In the genomic region with DNA sequence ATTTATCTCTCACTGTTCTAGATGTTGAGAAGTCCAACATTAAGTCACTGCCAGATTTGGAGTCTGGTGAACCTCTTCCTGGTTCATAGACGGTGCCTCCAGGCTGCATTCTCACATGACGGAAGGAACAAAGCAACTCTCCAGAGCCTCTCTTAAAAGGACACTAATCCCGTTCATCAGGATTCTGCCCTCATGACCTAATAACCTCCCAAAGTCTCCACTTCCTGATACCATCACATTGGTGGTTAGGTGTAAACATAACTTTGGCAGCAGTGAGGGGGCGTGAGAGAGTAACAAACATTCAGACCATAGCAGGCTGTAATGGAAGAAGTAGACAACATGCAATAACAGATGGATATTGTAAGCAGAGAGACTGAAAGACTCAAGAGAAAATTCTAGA, we compare ENCODE assay signal across 35 cellular contexts.
DNase-seq lines count a peak whose midpoint lies in the region; ATAC-seq lines count a peak whose summit lies in the region.
"Had no signal": no experiment of that assay in that cellular context is flagged by ENCODE, and none has a peak within 500 bp of the region (broad histone marks: within the 10 kb centered on the region; RNA-seq: fewer than 3 reads in every experiment).

No MANE protein-coding gene starts in this region.

- H3K27ac Mint-ChIP-seq in immature natural killer cell, result no peak overlapping the region
- H3K27ac Mint-ChIP-seq in naive thymus-derived CD4-positive, alpha-beta T cell, result no peak overlapping the region
- H3K27ac Mint-ChIP-seq: activated B cell treated with CpG ODN at 0.5 μM for 24 hours; activated naive CD8-positive, alpha-beta T cell treated with anti-CD3 and anti-CD28 coated beads for 36 hours; activated T-cell treated with anti-CD3 and anti-CD28 coated beads, Interleukin-2, amount 50 U/mL, for 24 hours; CD14-positive monocyte; nephron; T-cell had no signal

- H3K27ac ChIP-seq in naive thymus-derived CD4-positive, alpha-beta T cell (ENCODE audit: low read depth, low read length), result no peak overlapping the region
- H3K27ac ChIP-seq: ascending aorta, GM23248, pancreas, SJSA1, upper lobe of left lung had no signal

- no peak overlapping the region for H3K4me3 ChIP-seq in naive thymus-derived CD4-positive, alpha-beta T cell (ENCODE audit: low read length)
- H3K4me3 ChIP-seq: ascending aorta, GM23248, lung, pancreas, SJSA1, upper lobe of left lung had no signal

- ATAC-seq in naive thymus-derived CD4-positive, alpha-beta T cell, result no peak
- ATAC-seq: esophagus mucosa, Panc1, pancreas, T-cell had no signal

- H3K9me3 Mint-ChIP-seq in immature natural killer cell, result peaks cover 3 to 35% (median 9%) of the 10 kb centered on the region in 6 donors
- H3K9me3 Mint-ChIP-seq in naive thymus-derived CD4-positive, alpha-beta T cell, result peaks cover 0 to 26% (median 3%) of the 10 kb centered on the region in 11 donors

- no peaks in the 10 kb centered on the region for H3K4me1 Mint-ChIP-seq in immature natural killer cell
- H3K4me1 Mint-ChIP-seq in naive thymus-derived CD4-positive, alpha-beta T cell, result no peaks in the 10 kb centered on the region
- H3K4me1 Mint-ChIP-seq: activated B cell treated with CpG ODN at 0.5 μM for 24 hours; activated naive CD8-positive, alpha-beta T cell treated with anti-CD3 and anti-CD28 coated beads for 36 hours; CD14-positive monocyte; nephron; T-cell had no signal

- POLR2A ChIA-PET in naive thymus-derived CD4-positive, alpha-beta T cell (lab: Charles Lee), result no interaction called here

- H3K9me3 ChIP-seq in naive thymus-derived CD4-positive, alpha-beta T cell (ENCODE audit: control insufficient read depth in 2 of 3, low read length in 3 of 3), result no peaks in the 10 kb centered on the region
- H3K9me3 ChIP-seq: ascending aorta, pancreas, SJSA1, upper lobe of left lung had no signal

- H3K27me3 Mint-ChIP-seq in immature natural killer cell (ENCODE audit: low read depth in 3 of 3), result no peaks in the 10 kb centered on the region
- no peaks in the 10 kb centered on the region for H3K27me3 Mint-ChIP-seq in naive thymus-derived CD4-positive, alpha-beta T cell
- H3K27me3 Mint-ChIP-seq: activated B cell treated with CpG ODN at 0.5 μM for 24 hours; activated naive CD8-positive, alpha-beta T cell treated with anti-CD3 and anti-CD28 coated beads for 36 hours; activated T-cell treated with anti-CD3 and anti-CD28 coated beads, Interleukin-2, amount 50 U/mL, for 24 hours; T-cell had no signal

- CTCF ChIA-PET in naive thymus-derived CD4-positive, alpha-beta T cell (lab: Charles Lee), result no interaction called here

- no peaks in the 10 kb centered on the region for H3K27me3 ChIP-seq in naive thymus-derived CD4-positive, alpha-beta T cell (ENCODE audit: control insufficient read depth in 2 of 2, insufficient read depth in 2 of 2, low read length in 2 of 2)
- H3K27me3 ChIP-seq: ascending aorta, pancreas, SJSA1, upper lobe of left lung had no signal

- intact Hi-C loops in naive thymus-derived CD4-positive, alpha-beta T cell (cut with micrococcal nuclease), result no loop called here

- in situ Hi-C loops in SK-MEL-5 (cut with HindIII; ENCODE audit: low pct_unique_long_range_greater_than_20kb, low sequenced_read_pairs), result no loop called here

- no peaks in the 10 kb centered on the region for H3K4me1 ChIP-seq in naive thymus-derived CD4-positive, alpha-beta T cell (ENCODE audit: control insufficient read depth in 2 of 2, insufficient read depth in 2 of 2, low read length in 2 of 2)
- H3K4me1 ChIP-seq: ascending aorta, pancreas, SJSA1, upper lobe of left lung had no signal

- DNase-seq in SIG-M5 treated with dmso at 0.1 percent for 504 hours (lab: John Stamatoyannopoulos, UW; ENCODE audit: unreplicated experiment), result peak; percentile 4
- DNase-seq in SIG-M5 (lab: John Stamatoyannopoulos, UW), result no peak
- peak; percentile 57 for DNase-seq in SK-MEL-5 (ENCODE audit: low read depth, low spot score)
- peak; percentile 3 for DNase-seq in iPS DF 19.7 (ENCODE audit: low read depth, low spot score)
- DNase-seq in RPMI8226, result no peak
- no peak for DNase-seq in immature natural killer cell
- no peak for DNase-seq in naive thymus-derived CD4-positive, alpha-beta T cell
- DNase-seq in dermis blood vessel endothelial cell, result no peak
- DNase-seq: activated B cell treated with CpG ODN at 0.5 μM for 24 hours; activated CD4-positive, alpha-beta T cell treated with anti-CD3 and anti-CD28 coated beads, Interleukin-2, amount 50 U/mL, for 1 hour; activated gamma-delta T cell; activated naive CD8-positive, alpha-beta T cell treated with anti-CD3 and anti-CD28 coated beads for 36 hours; activated T-cell treated with anti-CD3 and anti-CD28 coated beads, Interleukin-2, amount 50 U/mL, for 24 hours; caudate nucleus; GM23248; head of caudate nucleus; KBM-7; MM.1S; NCI-H1417; NCI-H2081; NCI-H226; NCI-H69; pancreas; retina; small intestine; stimulated activated naive CD4-positive, alpha-beta T cell; T-cell; upper lobe of left lung had no signal

- no peaks in the 10 kb centered on the region for H3K36me3 ChIP-seq in naive thymus-derived CD4-positive, alpha-beta T cell (ENCODE audit: control insufficient read depth in 2 of 3, insufficient read depth in 3 of 3, low read length in 3 of 3)
- H3K36me3 ChIP-seq: ascending aorta, pancreas, SJSA1, upper lobe of left lung had no signal

- no peak overlapping the region for H3K4me3 Mint-ChIP-seq in immature natural killer cell
- no peak overlapping the region for H3K4me3 Mint-ChIP-seq in naive thymus-derived CD4-positive, alpha-beta T cell
- H3K4me3 Mint-ChIP-seq: activated B cell treated with CpG ODN at 0.5 μM for 24 hours; activated naive CD8-positive, alpha-beta T cell treated with anti-CD3 and anti-CD28 coated beads for 36 hours; activated T-cell treated with anti-CD3 and anti-CD28 coated beads, Interleukin-2, amount 50 U/mL, for 24 hours; CD14-positive monocyte; nephron; T-cell had no signal

- peaks cover 0 to 2% (median 2%) of the 10 kb centered on the region in 3 donors for H3K36me3 Mint-ChIP-seq in immature natural killer cell
- no peaks in the 10 kb centered on the region for H3K36me3 Mint-ChIP-seq in naive thymus-derived CD4-positive, alpha-beta T cell
- H3K36me3 Mint-ChIP-seq: activated naive CD8-positive, alpha-beta T cell treated with anti-CD3 and anti-CD28 coated beads for 36 hours; CD14-positive monocyte; T-cell had no signal

Comparison
In these comparisons a context has a peak if more than half of its experiments do, and no peak if none do; other contexts are left out.
1. DNase-seq: peak in SIG-M5 treated with dmso at 0.1 percent for 504 hours (single experiment), SK-MEL-5 (single experiment) and iPS DF 19.7 (single experiment); none in SIG-M5 (single experiment), RPMI8226 (single experiment), immature natural killer cell (0 of 3), naive thymus-derived CD4-positive, alpha-beta T cell (0 of 9) and dermis blood vessel endothelial cell (single experiment).